In genomic region chr5:179700401-179700918, GRCh38 we compare ENCODE assay signal across 8 cellular contexts. TPM values are rescaled to one million over a fixed set of nuclear protein-coding genes. Genes with fewer than 3 reads are reported as not detected.
A peak's percentile ranks its signal among the peaks of the same experiment; 100 is the strongest.
DNase-seq lines count a peak whose midpoint lies in the region; ATAC-seq, FAIRE-seq and TF ChIP-seq lines count a peak whose summit lies in the region.

No MANE protein-coding gene starts in this region.

- H3K36me3 ChIP-seq in subcutaneous abdominal adipose tissue (ENCODE audit: control insufficient read depth in 5 of 5, insufficient read depth in 5 of 5, low read length in 5 of 5), result peaks cover 0 to 5% (median 0%) of the 10 kb centered on the region in 5 donors

- no peak for FAIRE-seq in H54 (lab: Jason Lieb, UNC)

- peak overlapping the region; percentile 99 for H3K27ac ChIP-seq in VCaP
- peak overlapping the region; percentile 97 for H3K27ac ChIP-seq in subcutaneous abdominal adipose tissue (ENCODE audit: low read depth, low read length)

- H3K9ac ChIP-seq in subcutaneous abdominal adipose tissue (ENCODE audit: low read length in 5 of 5), result peak overlapping the region; percentile 21 to 99 (median 96)

- no peaks in the 10 kb centered on the region for H3K9me3 Mint-ChIP-seq in activated T-cell treated with anti-CD3 and anti-CD28 coated beads, Interleukin-2, amount 50 U/mL, for 4 hours

- peak overlapping the region; percentile 97 for H3K4me3 ChIP-seq in iPS-11a (ENCODE audit: low read depth, low read length)
- peak overlapping the region; percentile 1 to 91 (median 83) for H3K4me3 ChIP-seq in subcutaneous abdominal adipose tissue (ENCODE audit: low read depth in 1 of 5, low read length in 5 of 5)

- H3K27me3 Mint-ChIP-seq in activated T-cell treated with anti-CD3 and anti-CD28 coated beads, Interleukin-2, amount 50 U/mL, for 4 hours (ENCODE audit: low read depth), result no peaks in the 10 kb centered on the region

- H3K36me3 Mint-ChIP-seq in activated T-cell treated with anti-CD3 and anti-CD28 coated beads, Interleukin-2, amount 50 U/mL, for 4 hours (ENCODE audit: insufficient read depth), result peaks cover 27% of the 10 kb centered on the region

- no peak for DNase-seq in activated T-cell treated with anti-CD3 and anti-CD28 coated beads, Interleukin-2, amount 50 U/mL, for 4 hours
- no peak for DNase-seq in activated T-cell treated with anti-CD3 and anti-CD28 coated beads, Interleukin-2, amount 50 U/mL, for 48 hours
- no peak for DNase-seq in H54 (ENCODE audit: insufficient read length, low spot score)

- peaks cover 40% of the 10 kb centered on the region for H3K4me1 Mint-ChIP-seq in activated T-cell treated with anti-CD3 and anti-CD28 coated beads, Interleukin-2, amount 50 U/mL, for 4 hours (ENCODE audit: low read depth)

- no peaks in the 10 kb centered on the region for H3K27me3 ChIP-seq in subcutaneous abdominal adipose tissue (ENCODE audit: control insufficient read depth in 5 of 5, insufficient read depth in 4 of 5, low read length in 5 of 5)

- no peaks in the 10 kb centered on the region for H3K9me3 ChIP-seq in subcutaneous abdominal adipose tissue (ENCODE audit: control insufficient read depth in 5 of 5, low read length in 5 of 5)

- peak overlapping the region; percentile 98 for H3K4me3 Mint-ChIP-seq in activated T-cell treated with anti-CD3 and anti-CD28 coated beads, Interleukin-2, amount 50 U/mL, for 4 hours

- ATAC-seq in activated T-cell treated with anti-CD3 and anti-CD28 coated beads, Interleukin-2, amount 50 U/mL, for 4 hours, result no peak
- ATAC-seq in GM18511 (IDR thresholded peaks at IDR 0.05; ENCODE audit: unreplicated experiment) (no peak), HG03442 (IDR thresholded peaks at IDR 0.05; ENCODE audit: unreplicated experiment) (no peak)

- TF ChIP-seq POLR2A in H54 (IDR thresholded peaks at IDR 0.05; ENCODE audit: low read depth, low read length), result no peak

- H3K4me1 ChIP-seq in subcutaneous abdominal adipose tissue (ENCODE audit: control insufficient read depth in 5 of 5, insufficient read depth in 5 of 5, low read length in 5 of 5), result peaks cover 7 to 43% (median 29%) of the 10 kb centered on the region in 5 donors

- no peak for TF ChIP-seq CTCF in VCaP (conservative IDR thresholded peaks at IDR 0.05)

RNA-seq across cellular contexts. Expression of gene CANX, which starts 1.7 kb away (rescaled TPM):
- 100 to 1,000 TPM; 630 to 693 (median 634) TPM for total RNA-seq in activated T-cell treated with anti-CD3 and anti-CD28 coated beads, Interleukin-2, amount 50 U/mL, for 4 hours

RNA-seq across cellular contexts. Expression of gene CBY3, which starts 19.6 kb away (rescaled TPM):
- under 1 TPM in 2 of 3 donors, not detected in 1; 0.51 to 0.53 TPM for total RNA-seq in activated T-cell treated with anti-CD3 and anti-CD28 coated beads, Interleukin-2, amount 50 U/mL, for 4 hours

RNA-seq across cellular contexts. Expression of gene MAML1, which starts 32.2 kb away (rescaled TPM):
- 10 to 100 TPM; 24.5 to 27.5 (median 26.9) TPM for total RNA-seq in activated T-cell treated with anti-CD3 and anti-CD28 coated beads, Interleukin-2, amount 50 U/mL, for 4 hours
